ENCODE assay signal across 9 cellular contexts in the genomic region with DNA sequence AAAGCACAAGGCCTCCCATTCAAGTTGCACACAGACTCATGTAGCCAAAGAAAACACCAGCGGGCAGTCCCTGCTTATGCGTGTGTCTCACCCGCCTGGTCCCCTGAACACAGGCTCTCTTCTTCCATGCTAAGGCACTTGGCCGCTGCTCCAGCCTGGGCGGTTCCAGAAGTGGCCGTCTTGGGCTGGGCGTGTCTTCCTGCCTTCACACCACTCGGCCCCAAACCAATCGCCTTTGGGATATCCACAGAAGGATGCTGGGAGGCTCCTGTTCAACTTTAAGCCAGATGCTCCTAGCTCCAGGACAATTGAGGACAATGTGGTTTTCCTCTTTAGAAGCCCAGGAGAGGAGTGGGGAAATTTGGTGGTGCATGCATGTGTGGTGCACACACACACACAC. TPM values are rescaled to one million over a fixed set of nuclear protein-coding genes. Genes with fewer than 3 reads are reported as not detected.
DNase-seq lines count a peak whose midpoint lies in the region; ATAC-seq, FAIRE-seq and TF ChIP-seq lines count a peak whose summit lies in the region.
"Had no signal": no experiment of that assay in that cellular context is flagged by ENCODE, and none has a peak within 500 bp of the region (broad histone marks: within the 10 kb centered on the region; RNA-seq: fewer than 3 reads in every experiment).

No MANE protein-coding gene starts in this region.

- H3K9me3 ChIP-seq in lung (ENCODE audit: control insufficient read depth in 2 of 2, insufficient read depth in 1 of 2, low read length in 1 of 2) (no peaks in the 10 kb centered on the region), lower lobe of right lung (no peaks in the 10 kb centered on the region)

- no peak for TF ChIP-seq CTCF in bronchial epithelial cell (IDR thresholded peaks at IDR 0.05; ENCODE audit: insufficient read depth, low read length, severe bottlenecking)
- TF ChIP-seq CTCF in lung (IDR thresholded peaks at IDR 0.05; ENCODE audit: control extremely low read depth, extremely low read depth) = no peak
- no peak for TF ChIP-seq CTCF in lower lobe of right lung (IDR thresholded peaks at IDR 0.05)

- no peaks in the 10 kb centered on the region for H3K27me3 ChIP-seq in bronchial epithelial cell (ENCODE audit: control insufficient read depth, insufficient read depth, low read length)
- H3K27me3 ChIP-seq in lung (ENCODE audit: control insufficient read depth, insufficient read depth) = no peaks in the 10 kb centered on the region
- no peaks in the 10 kb centered on the region for H3K27me3 ChIP-seq in lower lobe of right lung (ENCODE audit: low read depth)

- no peak for FAIRE-seq in bronchial epithelial cell (lab: Jason Lieb, UNC)

- DNase-seq in AG20443 (ENCODE audit: low spot score) = peak; percentile 34
- peak in 69 of 76 experiments; percentile 9 to 77 (median 55) for DNase-seq in HUDEP-2 (lab: John Stamatoyannopoulos, UW; ENCODE audit: unreplicated experiment in 76 of 76)
- peak; percentile 29 for DNase-seq in bronchial epithelial cell (ENCODE audit: low read depth)
- DNase-seq in lung (ENCODE audit: low spot score) = peak; percentile 35
- no peak for DNase-seq in lower lobe of right lung
- no peak for DNase-seq in NCI-H345 treated with DMSO at 0.1 percent for 48 hours (lab: John Stamatoyannopoulos, UW; ENCODE audit: unreplicated experiment)

- no peak overlapping the region for H3K4me3 ChIP-seq in bronchial epithelial cell (ENCODE audit: low read depth, low read length)
- H3K4me3 ChIP-seq in lung = no peak overlapping the region
- no peak overlapping the region for H3K4me3 ChIP-seq in lower lobe of right lung

- WGBS in lung, 2 donors = 38 to 62% methylated on average over 9 of the region's 9 CpGs

- ATAC-seq in lung (ENCODE audit: insufficient read depth, low FRiP score) (no peak), GM19455 (IDR thresholded peaks at IDR 0.05; ENCODE audit: unreplicated experiment) (no peak), GM19035 (IDR thresholded peaks at IDR 0.05; ENCODE audit: unreplicated experiment) (no peak), lower lobe of right lung (no peak)
- ATAC-seq: activated CD8-positive, alpha-beta memory T cell treated with anti-CD3 and anti-CD28 coated beads, Interleukin-2, amount 10 ng/mL, durations not matched to agents 7 days and 5 days had no signal

- H3K4me1 ChIP-seq in lung (ENCODE audit: control insufficient read depth in 2 of 2, insufficient read depth in 2 of 2, low read length in 2 of 2) = peaks cover 0 to 21% of the 10 kb centered on the region in 2 donors
- H3K4me1 ChIP-seq in lower lobe of right lung = peaks cover 37% of the 10 kb centered on the region

- intact Hi-C loops in lower lobe of right lung (cut with DNase I) = no loop called here

- no peak overlapping the region for H3K27ac ChIP-seq in lung (ENCODE audit: low read depth in 1 of 2, low read length in 1 of 2)
- H3K27ac ChIP-seq in lower lobe of right lung = no peak overlapping the region

- H3K36me3 ChIP-seq in bronchial epithelial cell (ENCODE audit: control insufficient read depth, insufficient read depth, low read length) (peaks cover 1% of the 10 kb centered on the region), lung (ENCODE audit: control insufficient read depth in 2 of 2, insufficient read depth in 2 of 2, low read length in 2 of 2) (no peaks in the 10 kb centered on the region), lower lobe of right lung (no peaks in the 10 kb centered on the region)

RNA-seq across cellular contexts. Expression of a gene that starts 2.2 kb away (rescaled TPM):
- 6.6 and 7.4 TPM in 2 replicates for total RNA-seq in bronchial epithelial cell
- total RNA-seq in lung = 10 to 100 TPM; 28.0 to 31.3 TPM
- 10 to 100 TPM; 11.9 to 29.7 TPM for polyA plus RNA-seq in lung
- 24.0 TPM for total RNA-seq in lower lobe of right lung

RNA-seq across cellular contexts. Expression of a gene that starts 53.0 kb away (rescaled TPM):
- total RNA-seq in bronchial epithelial cell (2,139 and 3,632 TPM in 2 replicates), lung (1,000 to 10,000 TPM; 1,113 to 1,141 TPM), lower lobe of right lung (977 TPM)
- polyA plus RNA-seq in lung = 1,000 to 10,000 TPM; 1,465 to 1,682 TPM

Comparison
In these comparisons a context has a peak if more than half of its experiments do, and no peak if none do; other contexts are left out.
1. DNase-seq: peak in AG20443 (single experiment), HUDEP-2 (69 of 76), bronchial epithelial cell (single experiment) and lung (single experiment); none in lower lobe of right lung (single experiment) and NCI-H345 treated with DMSO at 0.1 percent for 48 hours (single experiment).